ENCODE assay signal across 1 cellular context in the genomic region with DNA sequence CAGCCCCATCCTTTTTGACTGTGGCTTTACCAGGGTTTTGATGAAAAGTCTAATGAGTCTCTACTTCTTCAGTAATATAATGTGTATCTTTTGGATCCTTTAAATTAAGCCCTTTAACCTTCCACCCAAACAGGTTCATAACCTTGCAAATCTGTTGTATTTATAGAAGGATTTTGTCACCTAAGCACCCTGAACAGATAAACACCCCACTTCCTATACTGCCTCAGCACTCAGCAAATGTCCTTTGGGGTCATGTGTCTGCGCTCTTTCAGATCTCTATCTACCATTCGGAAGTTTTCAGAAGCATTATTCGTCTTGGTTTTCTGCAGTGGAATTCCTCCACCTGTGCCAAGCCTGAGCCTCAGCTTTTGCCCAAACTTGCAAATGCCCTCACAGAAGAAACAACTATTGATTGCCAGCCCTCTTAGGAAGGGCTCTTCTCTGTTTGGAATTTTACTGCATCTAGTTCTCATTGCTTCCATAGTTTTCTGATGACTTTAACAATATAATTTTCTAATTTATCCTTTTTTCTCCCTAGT.
TF ChIP-seq lines count a peak whose summit lies in the region.

No MANE protein-coding gene starts in this region.

TF ChIP-seq in GM23338, 12 proteins besides CTCF, POLR2A, EP300 and RAD21 (continued from another document):
- TF ChIP-seq, protein P1, sequence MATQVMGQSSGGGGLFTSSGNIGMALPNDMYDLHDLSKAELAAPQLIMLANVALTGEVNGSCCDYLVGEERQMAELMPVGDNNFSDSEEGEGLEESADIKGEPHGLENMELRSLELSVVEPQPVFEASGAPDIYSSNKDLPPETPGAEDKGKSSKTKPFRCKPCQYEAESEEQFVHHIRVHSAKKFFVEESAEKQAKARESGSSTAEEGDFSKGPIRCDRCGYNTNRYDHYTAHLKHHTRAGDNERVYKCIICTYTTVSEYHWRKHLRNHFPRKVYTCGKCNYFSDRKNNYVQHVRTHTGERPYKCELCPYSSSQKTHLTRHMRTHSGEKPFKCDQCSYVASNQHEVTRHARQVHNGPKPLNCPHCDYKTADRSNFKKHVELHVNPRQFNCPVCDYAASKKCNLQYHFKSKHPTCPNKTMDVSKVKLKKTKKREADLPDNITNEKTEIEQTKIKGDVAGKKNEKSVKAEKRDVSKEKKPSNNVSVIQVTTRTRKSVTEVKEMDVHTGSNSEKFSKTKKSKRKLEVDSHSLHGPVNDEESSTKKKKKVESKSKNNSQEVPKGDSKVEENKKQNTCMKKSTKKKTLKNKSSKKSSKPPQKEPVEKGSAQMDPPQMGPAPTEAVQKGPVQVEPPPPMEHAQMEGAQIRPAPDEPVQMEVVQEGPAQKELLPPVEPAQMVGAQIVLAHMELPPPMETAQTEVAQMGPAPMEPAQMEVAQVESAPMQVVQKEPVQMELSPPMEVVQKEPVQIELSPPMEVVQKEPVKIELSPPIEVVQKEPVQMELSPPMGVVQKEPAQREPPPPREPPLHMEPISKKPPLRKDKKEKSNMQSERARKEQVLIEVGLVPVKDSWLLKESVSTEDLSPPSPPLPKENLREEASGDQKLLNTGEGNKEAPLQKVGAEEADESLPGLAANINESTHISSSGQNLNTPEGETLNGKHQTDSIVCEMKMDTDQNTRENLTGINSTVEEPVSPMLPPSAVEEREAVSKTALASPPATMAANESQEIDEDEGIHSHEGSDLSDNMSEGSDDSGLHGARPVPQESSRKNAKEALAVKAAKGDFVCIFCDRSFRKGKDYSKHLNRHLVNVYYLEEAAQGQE (IDR thresholded peaks at IDR 0.05; ENCODE audit: unreplicated experiment) = no peak
- TF ChIP-seq POLR2AphosphoS5 (IDR thresholded peaks at IDR 0.05; ENCODE audit: low read depth) (no peak), CREB1 (CRISPR knock-in tag; IDR thresholded peaks at IDR 0.05; ENCODE audit: low read depth) (no peak), ZNF331 (CRISPR knock-in tag; IDR thresholded peaks at IDR 0.05; ENCODE audit: low read depth) (no peak), EZH2 (IDR thresholded peaks at IDR 0.05; ENCODE audit: low read depth, unreplicated experiment) (no peak)
- TF ChIP-seq, protein P2, sequence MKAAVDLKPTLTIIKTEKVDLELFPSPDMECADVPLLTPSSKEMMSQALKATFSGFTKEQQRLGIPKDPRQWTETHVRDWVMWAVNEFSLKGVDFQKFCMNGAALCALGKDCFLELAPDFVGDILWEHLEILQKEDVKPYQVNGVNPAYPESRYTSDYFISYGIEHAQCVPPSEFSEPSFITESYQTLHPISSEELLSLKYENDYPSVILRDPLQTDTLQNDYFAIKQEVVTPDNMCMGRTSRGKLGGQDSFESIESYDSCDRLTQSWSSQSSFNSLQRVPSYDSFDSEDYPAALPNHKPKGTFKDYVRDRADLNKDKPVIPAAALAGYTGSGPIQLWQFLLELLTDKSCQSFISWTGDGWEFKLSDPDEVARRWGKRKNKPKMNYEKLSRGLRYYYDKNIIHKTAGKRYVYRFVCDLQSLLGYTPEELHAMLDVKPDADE (IDR thresholded peaks at IDR 0.05) = no peak
